In genomic region chr2:238711346-238711745, GRCh38 we compare ENCODE assay signal across 30 cellular contexts.
"Had no signal": no experiment of that assay in that cellular context is flagged by ENCODE, and none has a peak within 500 bp of the region (broad histone marks: within the 10 kb centered on the region; RNA-seq: fewer than 3 reads in every experiment).

No MANE protein-coding gene starts in this region.

- H3K4me1 ChIP-seq: SJCRH30 had no signal

- DNase-seq: activated CD4-positive, alpha-beta T cell treated with anti-CD3 and anti-CD28 coated beads for 36 hours; activated CD4-positive, alpha-beta T cell treated with anti-CD3 and anti-CD28 coated beads, Interleukin-2, amount 10 ng/mL, durations not matched to agents 7 days and 5 days; activated CD4-positive, alpha-beta T cell treated with anti-CD3 and anti-CD28 coated beads, Interleukin-2, amount 50 U/mL, for 48 hours; activated CD8-positive, alpha-beta memory T cell treated with anti-CD3 and anti-CD28 coated beads for 24 hours; activated CD8-positive, alpha-beta memory T cell treated with anti-CD3 and anti-CD28 coated beads, Interleukin-2, amount 10 ng/mL, durations not matched to agents 7 days and 5 days; activated CD8-positive, alpha-beta memory T cell treated with anti-CD3 and anti-CD28 coated beads, Interleukin-2, amount 50 U/mL, for 48 hours; activated effector memory CD4-positive, alpha-beta T cell treated with anti-CD3 and anti-CD28 coated beads, Interleukin-2, amount 50 U/mL, for 16 hours; activated naive CD4-positive, alpha-beta T cell; activated naive CD4-positive, alpha-beta T cell treated with anti-CD3 and anti-CD28 coated beads, Interleukin-2, amount 50 U/mL, for 16 hours; activated naive CD8-positive, alpha-beta T cell treated with anti-CD3 and anti-CD28 coated beads for 36 hours; activated T-cell treated with anti-CD3 and anti-CD28 coated beads, Interleukin-2, amount 50 U/mL, for 72 hours; amniotic stem cell; aorta; brain microvascular endothelial cell; Karpas-422; KBM-7; NCI-H1048; NCI-H1105 treated with DMSO at 0.1 percent for 48 hours; NCI-H1436; NCI-H1694 treated with DMSO at 0.1 percent for 48 hours; NCI-H2029; NCI-H345; NCI-H524 treated with DMSO at 0.1 percent for 48 hours; SHP77; SJCRH30 had no signal

- ATAC-seq: activated CD4-positive, alpha-beta T cell treated with anti-CD3 and anti-CD28 coated beads for 36 hours; activated CD4-positive, CD25-positive, alpha-beta regulatory T cell treated with anti-CD3 and anti-CD28 coated beads, Interleukin-2, amount 50 U/mL, for 24 hours; activated CD8-positive, alpha-beta memory T cell treated with anti-CD3 and anti-CD28 coated beads, Interleukin-2, amount 10 ng/mL, durations not matched to agents 7 days and 5 days; activated T-cell treated with anti-CD3 and anti-CD28 coated beads, Interleukin-2, amount 50 U/mL, for 72 hours; activated T-helper 17 cell treated with anti-CD3 and anti-CD28 coated beads, Interleukin-2, amount 50 U/mL, for 72 hours; Panc1; WTC11 had no signal

- H3K27ac ChIP-seq: brain microvascular endothelial cell, SJCRH30, SK-N-MC had no signal

- H3K4me3 ChIP-seq: SJCRH30, SK-N-MC had no signal

- H3K27me3 ChIP-seq: brain microvascular endothelial cell had no signal

- H3K36me3 ChIP-seq: brain microvascular endothelial cell, SJCRH30 had no signal
